ENCODE assay signal across 23 cellular contexts in genomic region chr10:1559311-1559710, GRCh38.
DNase-seq lines count a peak whose midpoint lies in the region; ATAC-seq, FAIRE-seq and TF ChIP-seq lines count a peak whose summit lies in the region.
"Had no signal": no experiment of that assay in that cellular context is flagged by ENCODE, and none has a peak within 500 bp of the region (broad histone marks: within the 10 kb centered on the region; RNA-seq: fewer than 3 reads in every experiment).

No MANE protein-coding gene starts in this region.

- H3K27ac Mint-ChIP-seq in CD14-positive monocyte (no peak overlapping the region), type B pancreatic cell (peak overlapping the region; percentile 4)
- H3K27ac Mint-ChIP-seq: CD4-positive, alpha-beta T cell; GM23338 had no signal

- no peaks in the 10 kb centered on the region for H3K36me3 Mint-ChIP-seq in CD14-positive monocyte
- no peaks in the 10 kb centered on the region for H3K36me3 Mint-ChIP-seq in type B pancreatic cell

- no peak for ATAC-seq in sciatic nerve
- ATAC-seq: GM23338, HepG2, PC-3, Right ventricle myocardium inferior had no signal

- intact Hi-C loops in CD14-positive monocyte (cut with micrococcal nuclease) (no loop called here), sciatic nerve (cut with DNase I) (no loop called here)

- H3K27me3 Mint-ChIP-seq in CD14-positive monocyte (ENCODE audit: low read depth in 3 of 3) (peaks cover 0 to 8% (median 6%) of the 10 kb centered on the region in 3 donors), type B pancreatic cell (peaks cover 36% of the 10 kb centered on the region)

- H3K4me1 Mint-ChIP-seq in CD14-positive monocyte (no peaks in the 10 kb centered on the region), type B pancreatic cell (ENCODE audit: unreplicated experiment) (peaks cover 24% of the 10 kb centered on the region)

- H3K9me3 Mint-ChIP-seq in CD14-positive monocyte (peaks cover 0 to 4% (median 0%) of the 10 kb centered on the region in 7 donors), type B pancreatic cell (no peaks in the 10 kb centered on the region)
- H3K9me3 Mint-ChIP-seq: CD4-positive, alpha-beta T cell; GM23338; H9 had no signal

- H3K4me3 Mint-ChIP-seq in CD14-positive monocyte (no peak overlapping the region), type B pancreatic cell (peak overlapping the region; percentile 4)
- H3K4me3 Mint-ChIP-seq: CD4-positive, alpha-beta T cell; GM23338; H9 had no signal

- FAIRE-seq in urothelium cell line (lab: Jason Lieb, UNC): no peak
- FAIRE-seq: D721Med, HepG2 had no signal

- TF ChIP-seq CTCF in CD14-positive monocyte (IDR thresholded peaks at IDR 0.05) (no peak), type B pancreatic cell (conservative IDR thresholded peaks at IDR 0.05) (no peak)

- DNase-seq in CD14-positive monocyte (ENCODE audit: low spot score): peak; percentile 37
- DNase-seq in islet precursor cell: peak; percentile 52
- DNase-seq in sciatic nerve (ENCODE audit: low spot score): peak; percentile 44
- DNase-seq in type B pancreatic cell (ENCODE audit: extremely low spot score, unreplicated experiment): no peak
- no peak for DNase-seq in urothelium cell line (ENCODE audit: low spot score)
- DNase-seq in NCI-H524 treated with DMSO at 0.1 percent for 48 hours (lab: John Stamatoyannopoulos, UW): no peak
- DNase-seq in OCI-M1 (lab: John Stamatoyannopoulos, UW): no peak
- DNase-seq: CD4-positive, alpha-beta T cell; H9; Karpas-422; NCI-H1092 treated with DMSO at 0.1 percent for 48 hours; NCI-H1436; NCI-H187; NCI-H2081 treated with DMSO at 0.1 percent for 48 hours; NCI-H2171; NCI-H510A treated with DMSO at 0.1 percent for 48 hours; NCI-H748 treated with DMSO at 0.1 percent for 48 hours; PC-3; SJCRH30 had no signal

Comparison
In these comparisons a context has a peak if more than half of its experiments do, and no peak if none do; other contexts are left out.
1. DNase-seq: peak in CD14-positive monocyte (single experiment), islet precursor cell (single experiment) and sciatic nerve (single experiment); none in type B pancreatic cell (single experiment), urothelium cell line (single experiment), NCI-H524 treated with DMSO at 0.1 percent for 48 hours (single experiment) and OCI-M1 (single experiment).